ENCODE assay signal across 1 cellular context in the genomic region with DNA sequence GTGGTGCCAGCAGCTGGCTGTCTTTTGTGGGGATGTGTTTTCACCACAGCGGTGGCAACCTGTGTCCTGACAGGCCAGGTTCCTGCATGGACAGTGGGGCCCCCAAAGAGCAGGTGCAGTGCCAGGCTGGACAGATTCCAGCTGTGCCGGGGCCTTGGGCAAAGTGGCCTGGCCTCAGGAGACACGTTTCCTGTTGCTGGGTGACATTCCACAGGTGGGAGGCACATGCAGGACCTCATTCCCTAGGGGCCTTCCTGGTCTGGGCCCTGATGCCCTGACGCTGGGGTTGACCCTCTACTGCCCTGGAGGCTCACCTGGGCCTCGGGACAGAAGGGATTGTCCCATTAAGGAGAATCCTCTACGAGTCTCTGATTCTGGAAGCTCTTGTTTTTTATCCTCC.
TF ChIP-seq lines count a peak whose summit lies in the region.

No MANE protein-coding gene starts in this region.

TF ChIP-seq in H1, 55 proteins besides CTCF, POLR2A, EP300 and RAD21:
- no peak for TF ChIP-seq SRF (IDR thresholded peaks at IDR 0.05; ENCODE audit: low read depth, low read length)
- no peak for TF ChIP-seq SP4 (IDR thresholded peaks at IDR 0.05; ENCODE audit: low read length)
- TF ChIP-seq EGR1 (IDR thresholded peaks at IDR 0.05; ENCODE audit: borderline replicate concordance, low read depth, low read length), result no peak
- TF ChIP-seq BACH1 (IDR thresholded peaks at IDR 0.05; ENCODE audit: low read length), result no peak
- no peak for TF ChIP-seq TEAD4 (IDR thresholded peaks at IDR 0.05; ENCODE audit: low read depth, low read length)
- no peak for TF ChIP-seq SIN3A (conservative IDR thresholded peaks at IDR 0.05 in 1 of 2, IDR thresholded peaks at IDR 0.05 in 1 of 2; ENCODE audit: low read depth in 1 of 2, low read length in 2 of 2)
- TF ChIP-seq CBX5 (IDR thresholded peaks at IDR 0.05; ENCODE audit: low read depth, low read length), result no peak
- TF ChIP-seq CBX8 (IDR thresholded peaks at IDR 0.05; ENCODE audit: borderline replicate concordance, low read depth, low read length), result no peak
- no peak for TF ChIP-seq CHD1 (IDR thresholded peaks at IDR 0.05; ENCODE audit: low read depth, low read length)
- TF ChIP-seq SP1 (IDR thresholded peaks at IDR 0.05; ENCODE audit: low read depth, low read length), result no peak
- no peak for TF ChIP-seq MAFK (IDR thresholded peaks at IDR 0.05; ENCODE audit: low read depth, low read length)
- no peak for TF ChIP-seq KDM4A (IDR thresholded peaks at IDR 0.05; ENCODE audit: low read depth, low read length, severe bottlenecking)
- no peak for TF ChIP-seq TBP (IDR thresholded peaks at IDR 0.05; ENCODE audit: low read depth, low read length)
- TF ChIP-seq, protein P1, sequence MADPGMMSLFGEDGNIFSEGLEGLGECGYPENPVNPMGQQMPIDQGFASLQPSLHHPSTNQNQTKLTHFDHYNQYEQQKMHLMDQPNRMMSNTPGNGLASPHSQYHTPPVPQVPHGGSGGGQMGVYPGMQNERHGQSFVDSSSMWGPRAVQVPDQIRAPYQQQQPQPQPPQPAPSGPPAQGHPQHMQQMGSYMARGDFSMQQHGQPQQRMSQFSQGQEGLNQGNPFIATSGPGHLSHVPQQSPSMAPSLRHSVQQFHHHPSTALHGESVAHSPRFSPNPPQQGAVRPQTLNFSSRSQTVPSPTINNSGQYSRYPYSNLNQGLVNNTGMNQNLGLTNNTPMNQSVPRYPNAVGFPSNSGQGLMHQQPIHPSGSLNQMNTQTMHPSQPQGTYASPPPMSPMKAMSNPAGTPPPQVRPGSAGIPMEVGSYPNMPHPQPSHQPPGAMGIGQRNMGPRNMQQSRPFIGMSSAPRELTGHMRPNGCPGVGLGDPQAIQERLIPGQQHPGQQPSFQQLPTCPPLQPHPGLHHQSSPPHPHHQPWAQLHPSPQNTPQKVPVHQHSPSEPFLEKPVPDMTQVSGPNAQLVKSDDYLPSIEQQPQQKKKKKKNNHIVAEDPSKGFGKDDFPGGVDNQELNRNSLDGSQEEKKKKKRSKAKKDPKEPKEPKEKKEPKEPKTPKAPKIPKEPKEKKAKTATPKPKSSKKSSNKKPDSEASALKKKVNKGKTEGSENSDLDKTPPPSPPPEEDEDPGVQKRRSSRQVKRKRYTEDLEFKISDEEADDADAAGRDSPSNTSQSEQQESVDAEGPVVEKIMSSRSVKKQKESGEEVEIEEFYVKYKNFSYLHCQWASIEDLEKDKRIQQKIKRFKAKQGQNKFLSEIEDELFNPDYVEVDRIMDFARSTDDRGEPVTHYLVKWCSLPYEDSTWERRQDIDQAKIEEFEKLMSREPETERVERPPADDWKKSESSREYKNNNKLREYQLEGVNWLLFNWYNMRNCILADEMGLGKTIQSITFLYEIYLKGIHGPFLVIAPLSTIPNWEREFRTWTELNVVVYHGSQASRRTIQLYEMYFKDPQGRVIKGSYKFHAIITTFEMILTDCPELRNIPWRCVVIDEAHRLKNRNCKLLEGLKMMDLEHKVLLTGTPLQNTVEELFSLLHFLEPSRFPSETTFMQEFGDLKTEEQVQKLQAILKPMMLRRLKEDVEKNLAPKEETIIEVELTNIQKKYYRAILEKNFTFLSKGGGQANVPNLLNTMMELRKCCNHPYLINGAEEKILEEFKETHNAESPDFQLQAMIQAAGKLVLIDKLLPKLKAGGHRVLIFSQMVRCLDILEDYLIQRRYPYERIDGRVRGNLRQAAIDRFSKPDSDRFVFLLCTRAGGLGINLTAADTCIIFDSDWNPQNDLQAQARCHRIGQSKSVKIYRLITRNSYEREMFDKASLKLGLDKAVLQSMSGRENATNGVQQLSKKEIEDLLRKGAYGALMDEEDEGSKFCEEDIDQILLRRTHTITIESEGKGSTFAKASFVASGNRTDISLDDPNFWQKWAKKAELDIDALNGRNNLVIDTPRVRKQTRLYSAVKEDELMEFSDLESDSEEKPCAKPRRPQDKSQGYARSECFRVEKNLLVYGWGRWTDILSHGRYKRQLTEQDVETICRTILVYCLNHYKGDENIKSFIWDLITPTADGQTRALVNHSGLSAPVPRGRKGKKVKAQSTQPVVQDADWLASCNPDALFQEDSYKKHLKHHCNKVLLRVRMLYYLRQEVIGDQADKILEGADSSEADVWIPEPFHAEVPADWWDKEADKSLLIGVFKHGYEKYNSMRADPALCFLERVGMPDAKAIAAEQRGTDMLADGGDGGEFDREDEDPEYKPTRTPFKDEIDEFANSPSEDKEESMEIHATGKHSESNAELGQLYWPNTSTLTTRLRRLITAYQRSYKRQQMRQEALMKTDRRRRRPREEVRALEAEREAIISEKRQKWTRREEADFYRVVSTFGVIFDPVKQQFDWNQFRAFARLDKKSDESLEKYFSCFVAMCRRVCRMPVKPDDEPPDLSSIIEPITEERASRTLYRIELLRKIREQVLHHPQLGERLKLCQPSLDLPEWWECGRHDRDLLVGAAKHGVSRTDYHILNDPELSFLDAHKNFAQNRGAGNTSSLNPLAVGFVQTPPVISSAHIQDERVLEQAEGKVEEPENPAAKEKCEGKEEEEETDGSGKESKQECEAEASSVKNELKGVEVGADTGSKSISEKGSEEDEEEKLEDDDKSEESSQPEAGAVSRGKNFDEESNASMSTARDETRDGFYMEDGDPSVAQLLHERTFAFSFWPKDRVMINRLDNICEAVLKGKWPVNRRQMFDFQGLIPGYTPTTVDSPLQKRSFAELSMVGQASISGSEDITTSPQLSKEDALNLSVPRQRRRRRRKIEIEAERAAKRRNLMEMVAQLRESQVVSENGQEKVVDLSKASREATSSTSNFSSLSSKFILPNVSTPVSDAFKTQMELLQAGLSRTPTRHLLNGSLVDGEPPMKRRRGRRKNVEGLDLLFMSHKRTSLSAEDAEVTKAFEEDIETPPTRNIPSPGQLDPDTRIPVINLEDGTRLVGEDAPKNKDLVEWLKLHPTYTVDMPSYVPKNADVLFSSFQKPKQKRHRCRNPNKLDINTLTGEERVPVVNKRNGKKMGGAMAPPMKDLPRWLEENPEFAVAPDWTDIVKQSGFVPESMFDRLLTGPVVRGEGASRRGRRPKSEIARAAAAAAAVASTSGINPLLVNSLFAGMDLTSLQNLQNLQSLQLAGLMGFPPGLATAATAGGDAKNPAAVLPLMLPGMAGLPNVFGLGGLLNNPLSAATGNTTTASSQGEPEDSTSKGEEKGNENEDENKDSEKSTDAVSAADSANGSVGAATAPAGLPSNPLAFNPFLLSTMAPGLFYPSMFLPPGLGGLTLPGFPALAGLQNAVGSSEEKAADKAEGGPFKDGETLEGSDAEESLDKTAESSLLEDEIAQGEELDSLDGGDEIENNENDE (IDR thresholded peaks at IDR 0.05; ENCODE audit: insufficient replicate concordance, low read length), result no peak
- no peak for TF ChIP-seq NANOG (IDR thresholded peaks at IDR 0.05; ENCODE audit: insufficient read depth, low read depth, low read length, poor library complexity, severe bottlenecking)
- no peak for TF ChIP-seq ASH2L (IDR thresholded peaks at IDR 0.05; ENCODE audit: low read length)
TF ChIP-seq in H1: peak in this region for 0.
